ENCODE assay signal across 22 cellular contexts in the genomic region with DNA sequence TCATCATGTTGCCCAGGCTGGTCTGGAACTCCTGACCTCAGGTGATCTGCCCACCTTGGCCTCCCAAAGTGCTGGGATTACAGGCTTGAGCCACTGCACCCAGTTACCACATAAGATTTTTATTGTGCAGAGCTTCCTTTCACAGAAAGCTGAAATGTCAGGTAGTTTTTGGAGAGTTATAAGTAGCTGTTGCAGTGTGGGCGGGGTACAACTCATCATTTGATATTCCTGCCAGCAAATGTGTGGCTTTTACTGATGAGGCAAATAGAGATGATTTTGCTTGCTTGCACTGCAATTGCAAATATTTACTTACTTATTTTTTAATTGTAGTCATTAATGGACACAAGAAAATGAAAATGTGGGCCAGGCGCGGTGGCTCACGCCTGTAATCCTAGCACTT. TPM values are rescaled to one million over a fixed set of nuclear protein-coding genes. Genes with fewer than 3 reads are reported as not detected.
DNase-seq lines count a peak whose midpoint lies in the region; ATAC-seq lines count a peak whose summit lies in the region.
"Had no signal": no experiment of that assay in that cellular context is flagged by ENCODE, and none has a peak within 500 bp of the region (broad histone marks: within the 10 kb centered on the region; RNA-seq: fewer than 3 reads in every experiment).

No MANE protein-coding gene starts in this region.

- no peaks in the 10 kb centered on the region for H3K36me3 Mint-ChIP-seq in activated CD4-positive, alpha-beta T cell treated with anti-CD3 and anti-CD28 coated beads for 36 hours (ENCODE audit: low read depth)
- H3K36me3 Mint-ChIP-seq: CD4-positive, alpha-beta memory T cell had no signal

- no peak overlapping the region for H3K27ac Mint-ChIP-seq in activated CD4-positive, alpha-beta T cell treated with anti-CD3 and anti-CD28 coated beads for 36 hours
- H3K27ac Mint-ChIP-seq: CD4-positive, alpha-beta memory T cell had no signal

- intact Hi-C loops in activated CD4-positive, alpha-beta T cell treated with anti-CD3 and anti-CD28 coated beads for 36 hours (cut with DNase I, micrococcal nuclease), result no loop called here

- H3K4me1 ChIP-seq in GM23248 (ENCODE audit: insufficient read depth), result no peaks in the 10 kb centered on the region
- H3K4me1 ChIP-seq: A549 had no signal

- no peak overlapping the region for H2AFZ ChIP-seq in GM23248

- POLR2A ChIA-PET in activated CD4-positive, alpha-beta T cell treated with anti-CD3 and anti-CD28 coated beads for 36 hours (lab: Charles Lee), result no interaction called here

- H3K79me2 ChIP-seq in GM23248 (ENCODE audit: insufficient read depth), result no peaks in the 10 kb centered on the region

- peaks cover 21% of the 10 kb centered on the region for H3K27me3 ChIP-seq in GM23248 (replicated peaks; ENCODE audit: insufficient read depth)

- H3K9me3 ChIP-seq in GM23248 (ENCODE audit: low read depth), result no peaks in the 10 kb centered on the region
- H3K9me3 ChIP-seq: A549 had no signal

- no peak overlapping the region for H3K4me2 ChIP-seq in GM23248 (ENCODE audit: unreplicated experiment)
- H3K4me2 ChIP-seq: A549 had no signal

- no peak overlapping the region for H3K9ac ChIP-seq in GM23248

- no peaks in the 10 kb centered on the region for H3K4me1 Mint-ChIP-seq in activated CD4-positive, alpha-beta T cell treated with anti-CD3 and anti-CD28 coated beads for 36 hours

- no peaks in the 10 kb centered on the region for H3F3A ChIP-seq in GM23248 (ENCODE audit: insufficient read depth)

- H3K4me3 Mint-ChIP-seq in activated CD4-positive, alpha-beta T cell treated with anti-CD3 and anti-CD28 coated beads for 36 hours, result no peak overlapping the region
- H3K4me3 Mint-ChIP-seq: CD4-positive, alpha-beta memory T cell had no signal

- H3K27me3 Mint-ChIP-seq in activated CD4-positive, alpha-beta T cell treated with anti-CD3 and anti-CD28 coated beads for 36 hours, result peaks cover 22% of the 10 kb centered on the region

- H3K36me3 ChIP-seq in GM23248 (ENCODE audit: low read depth), result no peaks in the 10 kb centered on the region

- no peak overlapping the region for H3K27ac ChIP-seq in GM23248
- H3K27ac ChIP-seq: A549 had no signal

- H3K4me3 ChIP-seq in GM23248, result no peak overlapping the region
- H3K4me3 ChIP-seq: A549 had no signal

- in situ Hi-C loops in GM23248 (cut with MboI), result no loop called here

- H3K9me3 Mint-ChIP-seq in activated CD4-positive, alpha-beta T cell treated with anti-CD3 and anti-CD28 coated beads for 36 hours (ENCODE audit: low read depth), result no peaks in the 10 kb centered on the region
- H3K9me3 Mint-ChIP-seq: CD4-positive, alpha-beta memory T cell had no signal

- no peak for ATAC-seq in activated CD4-positive, alpha-beta T cell treated with anti-CD3 and anti-CD28 coated beads for 36 hours
- ATAC-seq in GM18520 (IDR thresholded peaks at IDR 0.05; ENCODE audit: unreplicated experiment), result no peak
- ATAC-seq: A549 had no signal

- 84 to 90% methylated on average over 4 of the region's 4 CpGs for WGBS in GM23248 (ENCODE audit: low coverage in 1 of 2, low lambda C conversion rate in 2 of 2, missing lambda C conversion rate in 2 of 2), 2 experiments

- no peaks in the 10 kb centered on the region for H4K20me1 ChIP-seq in GM23248 (ENCODE audit: insufficient read depth)

- CTCF ChIA-PET in activated CD4-positive, alpha-beta T cell treated with anti-CD3 and anti-CD28 coated beads for 36 hours (lab: Charles Lee), result interaction anchor here (1.2 kb wide), 1 partner anchor 26 kb away, joined by 4 read pairs; no protein-coding TSS in a partner anchor

- DNase-seq in activated CD4-positive, alpha-beta T cell treated with anti-CD3 and anti-CD28 coated beads for 36 hours, result peak; percentile 8
- DNase-seq in activated CD4-positive, alpha-beta T cell treated with anti-CD3 and anti-CD28 coated beads, Interleukin-2, amount 50 U/mL, for 48 hours, result no peak
- peak; percentile 36 for DNase-seq in GM23248
- peak; percentile 7 for DNase-seq in inferior parietal cortex (ENCODE audit: extremely low spot score)
- peak; percentile 16 for DNase-seq in superior temporal gyrus (ENCODE audit: extremely low spot score)
- no peak for DNase-seq in activated CD4-positive, CD25-positive, alpha-beta regulatory T cell treated with anti-CD3 and anti-CD28 coated beads, Interleukin-2, amount 50 U/mL, for 72 hours
- DNase-seq: 8988T; ACHN; AML-193; C1 segment of cervical spinal cord; Calu3; CD4-positive, alpha-beta memory T cell; COR-L47; DMS79 treated with DMSO at 0.1 percent for 48 hours; GF-D8; H7; HCEC 1CT had no signal

- no peaks in the 10 kb centered on the region for H3K9me2 ChIP-seq in GM23248 (ENCODE audit: insufficient read depth)

RNA-seq across cellular contexts. Expression of a gene that starts 32.4 kb away (rescaled TPM):
- total RNA-seq in activated CD4-positive, alpha-beta T cell treated with anti-CD3 and anti-CD28 coated beads for 36 hours, result not detected
- not detected in 2 replicates for total RNA-seq in GM23248 (2014; rRNA removed; shearing (Covaris generic))
- polyA plus RNA-seq in GM23248 (2016; fragmentation: Nextera tagmentation; extraction: Ambion mirVana), result not detected in 2 replicates
- total RNA-seq: Calu3; CD4-positive, alpha-beta memory T cell; G401; H1; H7 had no signal
- polyA plus RNA-seq: A549, BJ, H1 had no signal

RNA-seq across cellular contexts. Expression of a gene that starts 55.1 kb away (rescaled TPM):
- total RNA-seq in activated CD4-positive, alpha-beta T cell treated with anti-CD3 and anti-CD28 coated beads for 36 hours, result 10 to 100 TPM; 55.0 to 65.9 TPM
- 22.8 and 37.6 TPM in 2 replicates for total RNA-seq in GM23248 (2014; rRNA removed; shearing (Covaris generic))
- polyA plus RNA-seq in GM23248 (2016; fragmentation: Nextera tagmentation; extraction: Ambion mirVana), result 12.6 and 13.1 TPM in 2 replicates

Comparison
In these comparisons a context has a peak if more than half of its experiments do, and no peak if none do; other contexts are left out.
1. DNase-seq: peak in activated CD4-positive, alpha-beta T cell treated with anti-CD3 and anti-CD28 coated beads for 36 hours (single experiment), GM23248 (single experiment), inferior parietal cortex (single experiment) and superior temporal gyrus (single experiment); none in activated CD4-positive, alpha-beta T cell treated with anti-CD3 and anti-CD28 coated beads, Interleukin-2, amount 50 U/mL, for 48 hours (0 of 2) and activated CD4-positive, CD25-positive, alpha-beta regulatory T cell treated with anti-CD3 and anti-CD28 coated beads, Interleukin-2, amount 50 U/mL, for 72 hours (single experiment).